8 cellular contexts compared by ENCODE assay signal in genomic region chr6:75243333-75244062, GRCh38.
DNase-seq lines count a peak whose midpoint lies in the region; ATAC-seq and TF ChIP-seq lines count a peak whose summit lies in the region.

COX7A2 (minus strand) TSS chr6:75243801; CDS start chr6:75243734, 67 bp downstream.

- peaks cover 5% of the 10 kb centered on the region for H3K36me3 ChIP-seq in GM06990 (ENCODE audit: control insufficient read depth, insufficient read depth, low read length)

- H3K27me3 Mint-ChIP-seq in activated naive CD4-positive, alpha-beta T cell treated with anti-CD3 and anti-CD28 coated beads, Interleukin-2, amount 50 U/mL, for 24 hours, result peaks cover 9% of the 10 kb centered on the region

- peak within 1 kb of the TSS; percentile 78 for H3K4me3 ChIP-seq in GM06990 (replicated peaks; ENCODE audit: low read depth, low read length)

- H3K9me3 Mint-ChIP-seq in activated naive CD4-positive, alpha-beta T cell treated with anti-CD3 and anti-CD28 coated beads, Interleukin-2, amount 50 U/mL, for 24 hours, result no peaks in the 10 kb centered on the region

- peaks cover 31% of the 10 kb centered on the region for H3K4me1 Mint-ChIP-seq in activated naive CD4-positive, alpha-beta T cell treated with anti-CD3 and anti-CD28 coated beads, Interleukin-2, amount 50 U/mL, for 24 hours

- TF ChIP-seq CTCF in GM06990 (IDR thresholded peaks at IDR 0.05; ENCODE audit: insufficient read depth, low read length, poor library complexity, severe bottlenecking), result no peak

- peak; percentile 96 for ATAC-seq in HG02588 (IDR thresholded peaks at IDR 0.05; ENCODE audit: unreplicated experiment)
- ATAC-seq in SK-N-SH treated with all-trans-retinoic acid at 6 μM for 48 hours, result peak; percentile 98

- no peaks in the 10 kb centered on the region for H3K27me3 ChIP-seq in GM06990 (replicated peaks; ENCODE audit: control insufficient read depth, insufficient read depth, low read length)

- peak; percentile 84 for DNase-seq in GM06990 (ENCODE audit: extremely low read depth, insufficient read length)
- peak; percentile 92 for DNase-seq in NCI-H1092 (lab: John Stamatoyannopoulos, UW)
- DNase-seq in germinal center (ENCODE audit: low spot score), result peak; percentile 82
- peak; percentile 93 for DNase-seq in non-pigmented ciliary epithelial cell (ENCODE audit: low read depth)
- peak; percentile 99 for DNase-seq in superior temporal gyrus (ENCODE audit: extremely low spot score)

- peak within 1 kb of the TSS; percentile 97 for H3K27ac Mint-ChIP-seq in activated naive CD4-positive, alpha-beta T cell treated with anti-CD3 and anti-CD28 coated beads, Interleukin-2, amount 50 U/mL, for 24 hours

- H3K36me3 Mint-ChIP-seq in activated naive CD4-positive, alpha-beta T cell treated with anti-CD3 and anti-CD28 coated beads, Interleukin-2, amount 50 U/mL, for 24 hours, result peaks cover 8% of the 10 kb centered on the region

- H3K4me3 Mint-ChIP-seq in activated naive CD4-positive, alpha-beta T cell treated with anti-CD3 and anti-CD28 coated beads, Interleukin-2, amount 50 U/mL, for 24 hours, result peak within 1 kb of the TSS; percentile 92

TF ChIP-seq in SK-N-SH treated with all-trans-retinoic acid at 6 μM for 48 hours, 23 proteins besides CTCF, POLR2A, EP300 and RAD21:
- TF ChIP-seq ZC3H10 (CRISPR knock-in tag; IDR thresholded peaks at IDR 0.05) (0 out of 2 replicates have a peak, but pooled peaks have one; percentile 13), CREB5 (CRISPR knock-in tag; IDR thresholded peaks at IDR 0.05; ENCODE audit: low read depth) (no peak), ZFP3 (CRISPR knock-in tag; IDR thresholded peaks at IDR 0.05) (peak; percentile 56; the same call in 1 of the 2 replicates), POU6F1 (CRISPR knock-in tag; IDR thresholded peaks at IDR 0.05; ENCODE audit: borderline replicate concordance, low read depth) (peak; percentile 77; the same call in 1 of the 2 replicates), ESRRG (CRISPR knock-in tag; IDR thresholded peaks at IDR 0.05) (no peak), ZNF70 (CRISPR knock-in tag; IDR thresholded peaks at IDR 0.05) (no peak)

Comparison
In these comparisons a context has a peak if more than half of its experiments do, and no peak if none do; other contexts are left out.
1. Peak in every context shown above with its lines: DNase-seq, ATAC-seq and H3K4me3 ChIP-seq.